ENCODE assay signal across 8 cellular contexts in genomic region chrX:102067966-102068723, GRCh38. TPM values are rescaled to one million over a fixed set of nuclear protein-coding genes. Genes with fewer than 3 reads are reported as not detected.
A peak's percentile ranks its signal among the peaks of the same experiment; 100 is the strongest.
DNase-seq lines count a peak whose midpoint lies in the region; ATAC-seq, FAIRE-seq and TF ChIP-seq lines count a peak whose summit lies in the region.

No MANE protein-coding gene starts in this region.

- H3K9me3 ChIP-seq in H1 (ENCODE audit: insufficient read depth in 2 of 2, low read depth in 1 of 2, low read length in 1 of 2): peaks cover 3 to 31% of the 10 kb centered on the region in 2 experiments; a peak in 2 of 4 replicates

- POLR2A ChIA-PET in AG04449 (lab: Yijun Ruan, JAX) (no interaction called here), GM10248 (lab: Yijun Ruan, JAX) (no interaction called here), H1 (lab: Charles Lee; ENCODE audit: partially characterized antibody) (no interaction called here)

- no peak overlapping the region for H2BK20ac ChIP-seq in H1 (ENCODE audit: low read length)

- TF ChIP-seq POLR2A in H1 (IDR thresholded peaks at IDR 0.05; ENCODE audit: control extremely low read depth in 1 of 2, low read depth in 2 of 2, low read length in 2 of 2): no peak

- no peak overlapping the region for H3K14ac ChIP-seq in H1 (ENCODE audit: insufficient read length)

- no peaks in the 10 kb centered on the region for H4K20me1 ChIP-seq in H1 (replicated peaks in 1 of 2; ENCODE audit: control insufficient read depth in 1 of 2, insufficient read depth in 2 of 2, low read length in 2 of 2)

- H3K4me1 ChIP-seq in H1 (replicated peaks in 1 of 4; ENCODE audit: control insufficient read depth in 3 of 4, insufficient read depth in 4 of 4, low read length in 3 of 4): no peaks in the 10 kb centered on the region

- ATAC-seq in HG02678 (IDR thresholded peaks at IDR 0.05; ENCODE audit: unreplicated experiment) (no peak), GM21423 (IDR thresholded peaks at IDR 0.05; ENCODE audit: unreplicated experiment) (no peak)

- no peak for TF ChIP-seq EP300 in H1 (IDR thresholded peaks at IDR 0.05; ENCODE audit: borderline replicate concordance in 1 of 2, low read depth in 2 of 2, low read length in 2 of 2)

- no peak overlapping the region for H3K27ac Mint-ChIP-seq in progenitor cell of endocrine pancreas

- no peak overlapping the region for H4K91ac ChIP-seq in H1 (replicated peaks; ENCODE audit: insufficient read length, low read length)

- no peak overlapping the region for H3K4ac ChIP-seq in H1 (replicated peaks; ENCODE audit: insufficient read length, low read depth, low read length)

- H2BK120ac ChIP-seq in H1 (replicated peaks; ENCODE audit: low read depth, low read length): no peak overlapping the region

- no peak overlapping the region for H3K56ac ChIP-seq in H1 (replicated peaks; ENCODE audit: insufficient read length, low read depth, low read length)

- H3K27me3 ChIP-seq in H1 (replicated peaks in 1 of 4; ENCODE audit: control insufficient read depth in 3 of 4, extremely low read depth in 1 of 4, insufficient read depth in 3 of 4, low read length in 3 of 4): no peaks in the 10 kb centered on the region

- 78% methylated on average over 7 of the region's 8 CpGs; no CpG with 5 or more reads in 1 of the 2 experiments for WGBS in H1 (ENCODE audit: extremely low coverage in 1 of 2, insufficient coverage in 1 of 2, insufficient read length in 1 of 2, insufficient replicate concordance in 2 of 2, low coverage in 1 of 2, low lambda C conversion rate in 2 of 2, missing lambda C conversion rate in 1 of 2), 2 experiments

- no peak overlapping the region for H3K23ac ChIP-seq in H1 (ENCODE audit: insufficient read length)

- no peaks in the 10 kb centered on the region for H3K27me3 Mint-ChIP-seq in progenitor cell of endocrine pancreas

- H3K79me2 ChIP-seq in H1 (ENCODE audit: control insufficient read depth in 1 of 2, insufficient read depth in 2 of 2, low read length in 2 of 2): no peaks in the 10 kb centered on the region

- H3K9ac ChIP-seq in H1 (replicated peaks in 1 of 4; ENCODE audit: extremely low read depth in 1 of 4, low read depth in 3 of 4, low read length in 3 of 4): no peak overlapping the region

- no peak overlapping the region for H2BK12ac ChIP-seq in H1 (ENCODE audit: low read depth, low read length)

- CTCF ChIA-PET in AG04449 (lab: Yijun Ruan, JAX): interaction anchor here (0.9 to 1.3 kb wide), 3 partner anchors 450 to 884 kb away, joined by 3 read pairs; no protein-coding TSS in a partner anchor
- CTCF ChIA-PET in GM10248 (lab: Yijun Ruan, JAX): interaction anchor here (0.8 to 1.8 kb wide), 6 partner anchors 10 to 884 kb away, joined by 3 to 6 read pairs (median 4); no protein-coding TSS in a partner anchor
- CTCF ChIA-PET in H1 (lab: Charles Lee; ENCODE audit: partially characterized antibody): interaction anchor here (1.3 kb wide), 1 partner anchor 69 kb away, joined by 3 read pairs; no protein-coding TSS in a partner anchor

- no peaks in the 10 kb centered on the region for H3K36me3 Mint-ChIP-seq in progenitor cell of endocrine pancreas (ENCODE audit: insufficient read depth)

- H3K9me3 Mint-ChIP-seq in progenitor cell of endocrine pancreas (ENCODE audit: low read depth): peaks cover 16% of the 10 kb centered on the region

- H2BK15ac ChIP-seq in H1 (ENCODE audit: low read length): no peak overlapping the region

- H3K18ac ChIP-seq in H1 (ENCODE audit: extremely low read depth, low read length): no peak overlapping the region

- no peak overlapping the region for H3K4me3 Mint-ChIP-seq in progenitor cell of endocrine pancreas (ENCODE audit: low read depth)

- H3K36me3 ChIP-seq in H1 (ENCODE audit: control insufficient read depth in 2 of 4, insufficient read depth in 4 of 4, low read length in 3 of 4): no peaks in the 10 kb centered on the region

- H3K4me2 ChIP-seq in H1 (ENCODE audit: insufficient read depth in 1 of 2, low read depth in 2 of 2, low read length in 2 of 2): no peak overlapping the region

- DNase-seq in AG04449 (ENCODE audit: low read depth, low spot score): no peak
- DNase-seq in GM10248 (ENCODE audit: extremely low spot score): no peak
- DNase-seq in NCI-H774 (lab: John Stamatoyannopoulos, UW): peak; percentile 0
- DNase-seq in H1 (ENCODE audit: low read depth in 1 of 2, low spot score in 2 of 2): no peak
- DNase-seq in progenitor cell of endocrine pancreas (ENCODE audit: low spot score, unreplicated experiment): no peak
- DNase-seq in middle frontal gyrus (ENCODE audit: extremely low spot score, low spot score): no peak

- peak; percentile 34 to 41 for TF ChIP-seq RAD21 in H1 (IDR thresholded peaks at IDR 0.05 in 1 of 2, conservative IDR thresholded peaks at IDR 0.05 in 1 of 2; ENCODE audit: low read depth in 2 of 2, low read length in 2 of 2)

- FAIRE-seq in H1 (lab: Jason Lieb, UNC): no peak

- TF ChIP-seq CTCF in AG04449 (IDR thresholded peaks at IDR 0.05; ENCODE audit: insufficient read depth, low read length, missing control alignments) (peak; percentile 29), GM10248 (IDR thresholded peaks at IDR 0.05; ENCODE audit: control extremely low read depth, extremely low read depth, low read depth, missing control alignments) (peak; percentile 47), H1 (IDR thresholded peaks at IDR 0.05; ENCODE audit: control extremely low read depth in 1 of 3, insufficient read depth in 1 of 3, low read depth in 1 of 3, low read length in 3 of 3) (peak in 1 of 3 experiments; percentile 22; a peak in 1 of 4 replicates), progenitor cell of endocrine pancreas (IDR thresholded peaks at IDR 0.05; ENCODE audit: unreplicated experiment) (peak; percentile 62)

- H3K79me1 ChIP-seq in H1 (ENCODE audit: low read depth, low read length): no peaks in the 10 kb centered on the region

- no peaks in the 10 kb centered on the region for H3K23me2 ChIP-seq in H1 (ENCODE audit: low read depth, low read length)

- H3K4me1 Mint-ChIP-seq in progenitor cell of endocrine pancreas (ENCODE audit: low read depth): no peaks in the 10 kb centered on the region

- H3K4me3 ChIP-seq in AG04449 (ENCODE audit: low read depth, low read length) (no peak overlapping the region), H1 (ENCODE audit: extremely low read depth in 1 of 4, insufficient read depth in 2 of 4, low read depth in 3 of 4, low read length in 4 of 4) (no peak overlapping the region)

- H2AFZ ChIP-seq in H1 (ENCODE audit: low read length): no peak overlapping the region

- H4K5ac ChIP-seq in H1 (ENCODE audit: insufficient read length, low read depth, low read length): no peak overlapping the region

- no peak overlapping the region for H2BK5ac ChIP-seq in H1 (ENCODE audit: low read depth, low read length)

- H4K8ac ChIP-seq in H1 (ENCODE audit: extremely low read depth, insufficient read depth, low read length): no peak overlapping the region

- no peak overlapping the region for H2AK5ac ChIP-seq in H1 (ENCODE audit: low read depth, low read length)

- no peak overlapping the region for H3K27ac ChIP-seq in H1 (ENCODE audit: low read depth, low read length)

TF ChIP-seq in H1, 55 proteins besides CTCF, POLR2A, EP300 and RAD21:
- TF ChIP-seq, protein P1, sequence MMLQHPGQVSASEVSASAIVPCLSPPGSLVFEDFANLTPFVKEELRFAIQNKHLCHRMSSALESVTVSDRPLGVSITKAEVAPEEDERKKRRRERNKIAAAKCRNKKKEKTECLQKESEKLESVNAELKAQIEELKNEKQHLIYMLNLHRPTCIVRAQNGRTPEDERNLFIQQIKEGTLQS (IDR thresholded peaks at IDR 0.05; ENCODE audit: insufficient read depth, low read depth, low read length): no peak
- TF ChIP-seq RBBP5 (IDR thresholded peaks at IDR 0.05; ENCODE audit: borderline replicate concordance, low read depth, low read length): no peak
- TF ChIP-seq TCF12 (IDR thresholded peaks at IDR 0.05; ENCODE audit: low read depth, low read length): no peak
- no peak for TF ChIP-seq NANOG (IDR thresholded peaks at IDR 0.05; ENCODE audit: insufficient read depth, low read depth, low read length, poor library complexity, severe bottlenecking)
- TF ChIP-seq SIN3A (conservative IDR thresholded peaks at IDR 0.05 in 1 of 2, IDR thresholded peaks at IDR 0.05 in 1 of 2; ENCODE audit: low read depth in 1 of 2, low read length in 2 of 2): no peak
- TF ChIP-seq SRF (IDR thresholded peaks at IDR 0.05; ENCODE audit: low read depth, low read length): no peak
- no peak for TF ChIP-seq EZH2 (IDR thresholded peaks at IDR 0.05; ENCODE audit: low read depth, low read length, severe bottlenecking)
- no peak for TF ChIP-seq KDM1A (IDR thresholded peaks at IDR 0.05; ENCODE audit: borderline replicate concordance, low read length)
- TF ChIP-seq CHD2 (IDR thresholded peaks at IDR 0.05; ENCODE audit: low read length): no peak
- TF ChIP-seq SP1 (IDR thresholded peaks at IDR 0.05; ENCODE audit: low read depth, low read length): no peak
- no peak for TF ChIP-seq RNF2 (IDR thresholded peaks at IDR 0.05; ENCODE audit: borderline replicate concordance, low read depth, low read length, missing control alignments, poor library complexity, severe bottlenecking)
- TF ChIP-seq JUN (IDR thresholded peaks at IDR 0.05; ENCODE audit: low read depth, low read length): no peak

RNA-seq across cellular contexts. Expression of gene TCEAL2, which starts 57.3 kb away (rescaled TPM):
- total RNA-seq in H1 (2021; fragmentation: NEBNext Ultra II Directional; extraction: Animal tissue kit (Norgen Biotek cat#: 25700)): 15.1 and 15.7 TPM in 2 replicates
- polyA plus RNA-seq in H1 (2011; rRNA removed): not detected in 2 replicates
- polyA plus RNA-seq in H1 (2011; cell fraction: cytosol; rRNA removed): not detected
- not detected for polyA plus RNA-seq in H1 (2011; cell fraction: nucleus; rRNA removed)
- not detected in 4 replicates for polyA plus RNA-seq in H1 (2012, experiment 1 of 2)
- polyA plus RNA-seq in H1 (2012, experiment 2 of 2): not detected
- 31.2 TPM for polyA plus RNA-seq in H1 (2013, experiment 1 of 2)
- polyA plus RNA-seq in H1 (2013, experiment 2 of 2): 31.7 TPM
- not detected in 2 replicates for polyA minus RNA-seq in H1 (2011; rRNA and poly(A)+ RNA removed)
- not detected for polyA minus RNA-seq in H1 (2011; cell fraction: cytosol; rRNA and poly(A)+ RNA removed)
- polyA minus RNA-seq in H1 (2011; cell fraction: nucleus; rRNA and poly(A)+ RNA removed): not detected
- total RNA-seq in progenitor cell of endocrine pancreas: 5.9 and 7.2 TPM in 2 replicates
